22 cellular contexts compared by ENCODE assay signal in the genomic region with DNA sequence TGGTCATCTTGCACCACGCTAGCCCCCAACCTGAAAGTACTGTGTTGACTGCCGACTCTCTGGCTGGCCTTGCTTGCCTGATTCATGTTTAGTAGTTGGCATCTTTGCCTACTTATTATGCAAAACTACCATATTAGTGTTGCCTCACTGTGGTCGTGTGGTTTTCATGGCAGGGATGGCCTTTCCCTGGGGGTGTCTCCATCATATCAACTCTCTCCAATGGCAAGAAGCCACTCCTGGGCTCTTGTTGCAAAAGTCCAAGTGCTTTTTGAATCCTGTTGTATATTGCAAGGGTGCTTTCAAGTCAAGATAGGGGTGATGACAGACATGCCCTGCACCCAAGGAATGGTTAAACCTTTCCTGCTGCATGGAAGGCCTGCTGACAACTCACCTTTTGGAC.
"Had no signal": no experiment of that assay in that cellular context is flagged by ENCODE, and none has a peak within 500 bp of the region (broad histone marks: within the 10 kb centered on the region; RNA-seq: fewer than 3 reads in every experiment).

No MANE protein-coding gene starts in this region.

- H3K9me3 ChIP-seq: pancreas, prostate gland, stomach, thyroid gland, upper lobe of right lung had no signal

- DNase-seq: activated B cell treated with CpG ODN at 0.5 μM for 24 hours; activated CD8-positive, alpha-beta memory T cell treated with anti-CD3 and anti-CD28 coated beads for 24 hours; activated effector memory CD4-positive, alpha-beta T cell treated with Interleukin-2 at 50 U/mL for 16 hours; activated naive CD4-positive, alpha-beta T cell treated with Interleukin-2 at 50 U/mL for 16 hours; activated naive CD8-positive, alpha-beta T cell treated with anti-CD3 and anti-CD28 coated beads for 36 hours; central memory CD4-positive, alpha-beta T cell; endodermal cell; foreskin keratinocyte; midbrain; naive thymus-derived CD4-positive, alpha-beta T cell; nucleus accumbens; pancreas; stimulated activated CD4-positive, alpha-beta T cell treated with anti-CD3 and anti-CD28 coated beads, Interleukin-15, amount 100 ng/mL, for 24 hours; stimulated activated CD4-positive, alpha-beta T cell treated with anti-CD3 and anti-CD28 coated beads, Interleukin-2, amount 100 ng/mL, for 24 hours; stimulated activated naive B cell treated with anti-CD40 and anti-IgM and Interleukin-4, amounts not matched to agents 10 μg/mL and 1 μg/mL and 100 μg/mL, for 72 hours; stomach; T-helper 2 cell; upper lobe of right lung had no signal

- H3K27ac ChIP-seq: foreskin keratinocyte, pancreas, prostate gland, stomach, upper lobe of right lung had no signal

- H3K27me3 Mint-ChIP-seq: activated B cell treated with CpG ODN at 0.5 μM for 24 hours; activated naive CD8-positive, alpha-beta T cell treated with anti-CD3 and anti-CD28 coated beads for 36 hours; naive thymus-derived CD4-positive, alpha-beta T cell had no signal

- H3K36me3 ChIP-seq: pancreas, prostate gland, stomach, thyroid gland, upper lobe of right lung had no signal

- H3K27ac Mint-ChIP-seq: activated B cell treated with CpG ODN at 0.5 μM for 24 hours; activated naive CD8-positive, alpha-beta T cell treated with anti-CD3 and anti-CD28 coated beads for 36 hours; endodermal cell; memory B cell had no signal

- H3K4me3 Mint-ChIP-seq: activated B cell treated with CpG ODN at 0.5 μM for 24 hours; activated naive CD8-positive, alpha-beta T cell treated with anti-CD3 and anti-CD28 coated beads for 36 hours; endodermal cell; memory B cell; naive thymus-derived CD4-positive, alpha-beta T cell; stimulated activated naive B cell treated with anti-CD40 and anti-IgM and Interleukin-4, amounts not matched to agents 10 μg/mL and 1 μg/mL and 100 μg/mL, for 72 hours had no signal

- H3K36me3 Mint-ChIP-seq: activated naive CD8-positive, alpha-beta T cell treated with anti-CD3 and anti-CD28 coated beads for 36 hours; memory B cell had no signal

- ATAC-seq: esophagus mucosa; foreskin keratinocyte; naive thymus-derived CD4-positive, alpha-beta T cell; pancreas; stimulated activated naive B cell treated with anti-CD40 and anti-IgM and Interleukin-4, amounts not matched to agents 10 μg/mL and 1 μg/mL and 100 μg/mL, for 72 hours; upper lobe of right lung had no signal

- H3K27me3 ChIP-seq: foreskin keratinocyte, pancreas, stomach, thyroid gland, upper lobe of right lung had no signal

- H3K9me3 Mint-ChIP-seq: activated B cell treated with CpG ODN at 0.5 μM for 24 hours, endodermal cell had no signal

- H3K4me3 ChIP-seq: pancreas, prostate gland, stomach, thyroid gland, upper lobe of right lung had no signal
